Comparison of ENCODE assay signal across 32 cellular contexts in the genomic region with DNA sequence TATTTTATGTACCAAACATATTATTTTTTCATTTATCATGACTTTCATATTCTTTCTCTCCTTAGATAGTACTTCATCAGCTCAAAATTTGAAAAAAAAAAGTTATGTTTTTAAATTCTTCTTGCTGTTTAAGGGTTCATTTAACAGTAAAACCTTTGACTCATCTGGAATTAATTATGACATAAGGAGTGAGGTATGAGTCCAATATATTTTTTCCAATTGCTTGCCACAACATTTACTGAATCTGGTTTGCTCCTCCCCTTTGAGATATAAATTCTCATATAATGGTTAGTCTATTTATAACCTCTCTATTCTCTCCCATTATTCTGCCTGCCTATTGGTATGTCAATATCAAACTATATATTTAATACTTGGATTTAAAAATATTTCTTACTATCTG.
"Had no signal": no experiment of that assay in that cellular context is flagged by ENCODE, and none has a peak within 500 bp of the region (broad histone marks: within the 10 kb centered on the region; RNA-seq: fewer than 3 reads in every experiment).

No MANE protein-coding gene starts in this region.

- H3K27me3 ChIP-seq: ascending aorta, gastroesophageal sphincter, hepatocyte, ovary, thyroid gland, upper lobe of left lung, vagina had no signal

- H3K27ac ChIP-seq: ascending aorta, gastroesophageal sphincter, hepatocyte, ovary, skin epidermis, thyroid gland, upper lobe of left lung, vagina had no signal

- H2AFZ ChIP-seq: hepatocyte had no signal

- H3K4me1 ChIP-seq: ascending aorta, gastroesophageal sphincter, thyroid gland, upper lobe of left lung, vagina had no signal

- DNase-seq: activated CD4-positive, alpha-beta memory T cell treated with anti-CD3 and anti-CD28 coated beads, Interleukin-2, amount 10 ng/mL, durations not matched to agents 7 days and 5 days; activated CD4-positive, alpha-beta T cell treated with anti-CD3 and anti-CD28 coated beads for 1 hour; activated CD4-positive, alpha-beta T cell treated with anti-CD3 and anti-CD28 coated beads, Interleukin-2, amount 10 ng/mL, durations not matched to agents 7 days and 5 days; activated CD8-positive, alpha-beta memory T cell treated with anti-CD3 and anti-CD28 coated beads, Interleukin-2, amount 50 U/mL, for 48 hours; activated gamma-delta T cell; activated naive CD4-positive, alpha-beta T cell treated with anti-CD3 and anti-CD28 coated beads, Interleukin-2, amount 10 ng/mL, durations not matched to agents 7 days and 5 days; activated naive CD8-positive, alpha-beta T cell treated with anti-CD3 and anti-CD28 coated beads, Interleukin-2, amount 10 ng/mL, durations not matched to agents 7 days and 5 days; activated T-cell treated with anti-CD3 and anti-CD28 coated beads, Interleukin-2, amount 50 U/mL, for 24 hours; caudate nucleus; cortex of kidney; effector memory CD8-positive, alpha-beta T cell; left cardiac atrium; left ventricle myocardium superior; mammary epithelial cell; naive B cell; ovary; retina; stimulated activated CD4-positive, alpha-beta T cell treated with anti-CD3 and anti-CD28 coated beads, Interleukin-12 subunit alpha, Interleukin-12 subunit beta, amount 100 ng/mL, for 4 hours; stimulated activated CD4-positive, alpha-beta T cell treated with anti-CD3 and anti-CD28 coated beads, Interleukin-4, amount 100 ng/mL, for 4 hours; stimulated activated CD8-positive, alpha-beta memory T cell treated with anti-CD3 and anti-CD28 coated beads, Interleukin-4, amount 100 ng/mL, for 48 hours; stimulated activated naive CD8-positive, alpha-beta T cell treated with anti-CD3 and anti-CD28 coated beads, Interleukin-15, amount 100 ng/mL, for 72 hours; T-helper 2 cell; thyroid gland; upper lobe of left lung had no signal

- H3K4me3 ChIP-seq: ascending aorta, gastroesophageal sphincter, hepatocyte, ovary, skin epidermis, thyroid gland, upper lobe of left lung, vagina had no signal

- ATAC-seq: effector memory CD8-positive, alpha-beta T cell; gastroesophageal sphincter; left cardiac atrium; left ventricle myocardium superior; sciatic nerve; stimulated activated memory B cell treated with anti-CD40 and anti-IgM and Interleukin-4, amounts not matched to agents 10 μg/mL and 1 μg/mL and 100 μg/mL, for 72 hours; stimulated activated naive CD8-positive, alpha-beta T cell treated with anti-CD3 and anti-CD28 coated beads, Interleukin-15, amount 100 ng/mL, for 72 hours; WTC11 had no signal

- H3K9me3 ChIP-seq: ascending aorta, ovary, thyroid gland, upper lobe of left lung, vagina had no signal

- H3K36me3 ChIP-seq: ascending aorta, gastroesophageal sphincter, ovary, thyroid gland, upper lobe of left lung, vagina had no signal

- H3K4me2 ChIP-seq: hepatocyte had no signal
